ENCODE assay signal across 16 cellular contexts in genomic region chr4:60450054-60450453, GRCh38.
"Had no signal": no experiment of that assay in that cellular context is flagged by ENCODE, and none has a peak within 500 bp of the region (broad histone marks: within the 10 kb centered on the region; RNA-seq: fewer than 3 reads in every experiment).

No MANE protein-coding gene starts in this region.

- H3K27ac ChIP-seq: coronary artery, right atrium auricular region, skin epidermis, thyroid gland had no signal

- ATAC-seq: natural killer cell treated with Interleukin-12 subunit alpha and Interleukin-12 subunit beta and Interleukin-15 and Interleukin-18, amount 100 ng/mL, for 72 hours; stimulated activated naive B cell treated with anti-CD40 and anti-IgM and Interleukin-4, amounts not matched to agents 10 μg/mL and 1 μg/mL and 100 μg/mL, for 72 hours had no signal

- H3K4me1 ChIP-seq: right atrium auricular region, thyroid gland had no signal

- H3K9me3 ChIP-seq: right atrium auricular region, thyroid gland had no signal

- DNase-seq: activated CD4-positive, alpha-beta T cell treated with anti-CD3 and anti-CD28 coated beads, Interleukin-2, amount 10 ng/mL, durations not matched to agents 24 days and 14 days; activated CD4-positive, CD25-positive, alpha-beta regulatory T cell; activated naive CD8-positive, alpha-beta T cell treated with anti-CD3 and anti-CD28 coated beads for 36 hours; foreskin fibroblast; glutamatergic neuron; hypothalamus; mesenchymal stem cell; occipital lobe; stimulated activated CD4-positive, alpha-beta T cell treated with anti-CD3 and anti-CD28 coated beads, Interleukin-15, amount 100 ng/mL, for 24 hours; stimulated activated CD4-positive, alpha-beta T cell treated with anti-CD3 and anti-CD28 coated beads, Interleukin-4, amount 100 ng/mL, for 1 hour; stimulated activated naive B cell treated with anti-CD40 and anti-IgM and Interleukin-4, amounts not matched to agents 10 μg/mL and 1 μg/mL and 100 μg/mL, for 72 hours; thyroid gland had no signal

- H3K36me3 ChIP-seq: right atrium auricular region, thyroid gland had no signal

- H3K27me3 ChIP-seq: right atrium auricular region, thyroid gland had no signal

- H3K4me3 ChIP-seq: coronary artery, right atrium auricular region, skin epidermis, thyroid gland had no signal
